26 cellular contexts compared by ENCODE assay signal in genomic region chr20:58239216-58239615, GRCh38. TPM values are rescaled to one million over a fixed set of nuclear protein-coding genes. Genes with fewer than 3 reads are reported as not detected.
"Had no signal": no experiment of that assay in that cellular context is flagged by ENCODE, and none has a peak within 500 bp of the region (broad histone marks: within the 10 kb centered on the region; RNA-seq: fewer than 3 reads in every experiment).

No MANE protein-coding gene starts in this region.

- H3K4me1 ChIP-seq: colonic mucosa, right atrium auricular region had no signal

- H3K9me3 ChIP-seq: ascending aorta, colonic mucosa, esophagus squamous epithelium, right atrium auricular region had no signal

- H3K9me3 Mint-ChIP-seq: activated naive CD4-positive, alpha-beta T cell treated with anti-CD3 and anti-CD28 coated beads for 36 hours; activated naive CD8-positive, alpha-beta T cell treated with anti-CD3 and anti-CD28 coated beads, Interleukin-2, amount 50 U/mL, for 24 hours; activated T-helper 2 cell treated with anti-CD3 and anti-CD28 coated beads, Interferon-gamma antibody, Interleukin-2, Interleukin-4, amounts not matched to agents 10 μg/mL and 5 μg/mL and 100 μg/mL, durations not matched to agents 14 hours and 24 hours and 36 hours; nephron; T-helper 2 cell treated with Interferon-gamma antibody and Interleukin-4, amounts not matched to agents 5 μg/mL and 100 μg/mL, for 36 hours; type B pancreatic cell had no signal

- H3K27ac Mint-ChIP-seq: activated naive CD4-positive, alpha-beta T cell treated with anti-CD3 and anti-CD28 coated beads for 36 hours; activated naive CD8-positive, alpha-beta T cell treated with anti-CD3 and anti-CD28 coated beads, Interleukin-2, amount 50 U/mL, for 24 hours; activated T-helper 2 cell treated with anti-CD3 and anti-CD28 coated beads, Interferon-gamma antibody, Interleukin-2, Interleukin-4, amounts not matched to agents 10 μg/mL and 5 μg/mL and 100 μg/mL, durations not matched to agents 14 hours and 24 hours and 36 hours; progenitor cell of endocrine pancreas; T-helper 2 cell treated with Interferon-gamma antibody and Interleukin-4, amounts not matched to agents 5 μg/mL and 100 μg/mL, for 36 hours; type B pancreatic cell had no signal

- DNase-seq: activated CD4-positive, alpha-beta T cell treated with anti-CD3 and anti-CD28 coated beads, Interleukin-2, amount 50 U/mL, for 1 hour; activated CD4-positive, CD25-positive, alpha-beta regulatory T cell; activated naive CD4-positive, alpha-beta T cell treated with anti-CD3 and anti-CD28 coated beads for 36 hours; activated naive CD8-positive, alpha-beta T cell treated with anti-CD3 and anti-CD28 coated beads, Interleukin-2, amount 50 U/mL, for 24 hours; caudate nucleus; esophagus squamous epithelium; glutamatergic neuron; hypothalamus; kidney glomerular epithelial cell; left ventricle myocardium superior; mesendoderm; nucleus accumbens; stimulated activated CD4-positive, alpha-beta T cell treated with anti-CD3 and anti-CD28 coated beads, Interleukin-4, amount 100 ng/mL, for 24 hours; stimulated activated naive CD4-positive, alpha-beta T cell treated with Interleukin-2 at 50 U/mL for 16 hours had no signal

- H3K4me3 Mint-ChIP-seq: activated naive CD4-positive, alpha-beta T cell treated with anti-CD3 and anti-CD28 coated beads for 36 hours; activated naive CD8-positive, alpha-beta T cell treated with anti-CD3 and anti-CD28 coated beads, Interleukin-2, amount 50 U/mL, for 24 hours; T-helper 2 cell treated with Interferon-gamma antibody and Interleukin-4, amounts not matched to agents 5 μg/mL and 100 μg/mL, for 36 hours; type B pancreatic cell had no signal

- H3K27ac ChIP-seq: ascending aorta, colonic mucosa, esophagus squamous epithelium, right atrium auricular region, skin epidermis had no signal

- ATAC-seq: activated naive CD8-positive, alpha-beta T cell treated with anti-CD3 and anti-CD28 coated beads, Interleukin-2, amount 50 U/mL, for 24 hours; left ventricle myocardium superior had no signal

- H3K27me3 Mint-ChIP-seq: activated naive CD8-positive, alpha-beta T cell treated with anti-CD3 and anti-CD28 coated beads, Interleukin-2, amount 50 U/mL, for 24 hours had no signal

- H3K27me3 ChIP-seq: ascending aorta, colonic mucosa, esophagus squamous epithelium, right atrium auricular region had no signal

- H3K4me3 ChIP-seq: ascending aorta, colonic mucosa, esophagus squamous epithelium, right atrium auricular region, skin epidermis had no signal

RNA-seq across cellular contexts. Expression of gene ANKRD60, which starts 10.8 kb away (rescaled TPM):
- total RNA-seq: activated CD8-positive, alpha-beta memory T cell treated with anti-CD3 and anti-CD28 coated beads for 36 hours; activated naive CD4-positive, alpha-beta T cell treated with anti-CD3 and anti-CD28 coated beads for 36 hours; activated T-helper 2 cell treated with anti-CD3 and anti-CD28 coated beads, Interferon-gamma antibody, Interleukin-2, Interleukin-4, amounts not matched to agents 10 μg/mL and 5 μg/mL and 100 μg/mL, durations not matched to agents 14 hours and 24 hours and 36 hours; ascending aorta; colonic mucosa; esophagus squamous epithelium; fibroblast of villous mesenchyme; left ventricle myocardium superior; progenitor cell of endocrine pancreas; right atrium auricular region; temporal lobe had no signal
